ENCODE assay signal across 8 cellular contexts in the genomic region with DNA sequence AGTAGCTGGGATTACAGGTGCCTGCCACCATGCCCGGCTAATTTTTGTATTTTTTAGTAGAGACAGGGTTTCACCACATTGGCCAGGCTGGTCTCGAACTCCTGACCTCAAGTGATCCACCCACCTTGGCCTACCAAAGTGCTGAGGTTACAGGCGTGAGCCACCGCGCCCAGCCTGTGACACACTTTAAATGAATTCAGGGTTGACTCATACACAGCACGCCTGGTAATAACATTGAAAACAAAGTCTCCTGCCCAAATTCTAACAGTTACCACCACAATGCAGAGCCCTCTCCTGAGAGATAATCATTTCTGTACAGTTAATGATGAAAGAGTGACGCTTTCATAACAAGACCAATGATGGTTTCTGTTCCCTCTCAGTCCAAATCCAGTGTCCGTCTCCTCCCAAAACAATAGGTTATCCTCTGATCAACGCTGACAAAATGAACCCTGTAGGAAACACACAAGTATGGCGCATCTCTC. TPM values are rescaled to one million over a fixed set of nuclear protein-coding genes. Genes with fewer than 3 reads are reported as not detected.
DNase-seq lines count a peak whose midpoint lies in the region; ATAC-seq, FAIRE-seq and TF ChIP-seq lines count a peak whose summit lies in the region.
"Not testable (repeated sequence)": the region's sequence is repeated elsewhere in the genome, so short reads cannot be mapped to it uniquely, and the experiment has no call there.

No MANE protein-coding gene starts in this region.

- H3K4me1 Mint-ChIP-seq in stimulated activated memory B cell treated with anti-CD40 and anti-IgM and Interleukin-4, amounts not matched to agents 10 μg/mL and 1 μg/mL and 100 μg/mL, for 72 hours, result peaks cover 37% of the 10 kb centered on the region

- peak overlapping the region; percentile 86 for H3K4me3 Mint-ChIP-seq in stimulated activated memory B cell treated with anti-CD40 and anti-IgM and Interleukin-4, amounts not matched to agents 10 μg/mL and 1 μg/mL and 100 μg/mL, for 72 hours

- not testable (repeated sequence) for ATAC-seq in heart right ventricle
- peak; percentile 65 for ATAC-seq in stimulated activated memory B cell treated with anti-CD40 and anti-IgM and Interleukin-4, amounts not matched to agents 10 μg/mL and 1 μg/mL and 100 μg/mL, for 72 hours

- not testable (repeated sequence) for H3K27me3 Mint-ChIP-seq in stimulated activated memory B cell treated with anti-CD40 and anti-IgM and Interleukin-4, amounts not matched to agents 10 μg/mL and 1 μg/mL and 100 μg/mL, for 72 hours

- H3K27ac ChIP-seq in OCI-LY1 (ENCODE audit: low read depth, low read length, poor library complexity, severe bottlenecking), result peak overlapping the region; percentile 82
- not testable (repeated sequence) for H3K27ac ChIP-seq in heart right ventricle; neural cell (ENCODE audit: low read length)

- H3K9ac ChIP-seq in OCI-LY1 (ENCODE audit: low read length) (peak overlapping the region; percentile 73), neural cell (ENCODE audit: low read length) (peak overlapping the region; percentile 80)

- 73 to 74% methylated on average over 10 of the region's 10 CpGs for whole genome bisulfite sequencing in heart right ventricle, 2 donors

- H4K20me1 ChIP-seq in OCI-LY1 (ENCODE audit: insufficient read depth, low read length); neural cell (ENCODE audit: insufficient read depth): not testable (repeated sequence)

- peaks cover 19% of the 10 kb centered on the region for H3K36me3 Mint-ChIP-seq in stimulated activated memory B cell treated with anti-CD40 and anti-IgM and Interleukin-4, amounts not matched to agents 10 μg/mL and 1 μg/mL and 100 μg/mL, for 72 hours

- DNase-seq in CD1c-positive myeloid dendritic cell (ENCODE audit: extremely low spot score) (peak; percentile 77), HCEC 1CT (peak; percentile 80), bronchial epithelial cell (ENCODE audit: low read depth) (peak; percentile 84)
- DNase-seq in activated CD4-positive, alpha-beta T cell treated with anti-CD3 and anti-CD28 coated beads, Interleukin-2, amount 50 U/mL, for 48 hours, result peak; percentile 65 to 70
- DNase-seq in heart right ventricle, result not testable (repeated sequence)

- peak overlapping the region; percentile 85 for H3K27ac Mint-ChIP-seq in stimulated activated memory B cell treated with anti-CD40 and anti-IgM and Interleukin-4, amounts not matched to agents 10 μg/mL and 1 μg/mL and 100 μg/mL, for 72 hours

- H3K4me3 ChIP-seq in OCI-LY1 (ENCODE audit: low read depth, low read length, poor library complexity, severe bottlenecking) (peak overlapping the region; percentile 84), bronchial epithelial cell (ENCODE audit: low read depth, low read length) (peak overlapping the region; percentile 61), heart right ventricle (peak overlapping the region in 9 of 10 donors; percentile 56 to 99 (median 92)), neural cell (ENCODE audit: low read length) (peak overlapping the region; percentile 89)

- not testable (repeated sequence) for H3K9me2 ChIP-seq in OCI-LY1 (ENCODE audit: low read depth, low read length); neural cell (ENCODE audit: insufficient read depth, low read length)

- not testable (repeated sequence) for H3K27me3 ChIP-seq in OCI-LY1 (ENCODE audit: insufficient read depth, low read length); bronchial epithelial cell (ENCODE audit: control insufficient read depth, insufficient read depth, low read length); heart right ventricle; neural cell (ENCODE audit: insufficient read depth, low read depth, low read length)

- intact Hi-C loops in heart right ventricle (cut with DNase I), result loop anchor here in 7 of 10 donors (5.0 to 10.0 kb wide), 5 partner anchors 91 to 304 kb away; partner anchors contain the start of genes DEPDC5 (in 4 of the 7), PRR14L (in 4 of the 7) and YWHAH (in 3 of the 7)

- not testable (repeated sequence) for FAIRE-seq in bronchial epithelial cell (lab: Jason Lieb, UNC)

- peak overlapping the region; percentile 93 for H3K4me2 ChIP-seq in OCI-LY1 (ENCODE audit: low read length)
- peak overlapping the region; percentile 96 for H3K4me2 ChIP-seq in neural cell (ENCODE audit: low read length)

- TF ChIP-seq RAD21 in neural cell (conservative IDR thresholded peaks at IDR 0.05), result not testable (repeated sequence)

- not testable (repeated sequence) for H3K9me3 Mint-ChIP-seq in stimulated activated memory B cell treated with anti-CD40 and anti-IgM and Interleukin-4, amounts not matched to agents 10 μg/mL and 1 μg/mL and 100 μg/mL, for 72 hours

- H3K4me1 ChIP-seq in OCI-LY1 (ENCODE audit: insufficient read depth, low read length, severe bottlenecking) (peaks cover 34% of the 10 kb centered on the region), heart right ventricle (peaks cover 2 to 20% (median 14%) of the 10 kb centered on the region in 9 donors)

- H2AFZ ChIP-seq in OCI-LY1 (ENCODE audit: low read length); neural cell (ENCODE audit: low read depth, low read length): not testable (repeated sequence)

- TF ChIP-seq CTCF in OCI-LY1 (IDR thresholded peaks at IDR 0.05; ENCODE audit: low read length); bronchial epithelial cell (IDR thresholded peaks at IDR 0.05; ENCODE audit: insufficient read depth, low read length, severe bottlenecking); heart right ventricle (IDR thresholded peaks at IDR 0.05); neural cell (IDR thresholded peaks at IDR 0.05; ENCODE audit: poor library complexity, severe bottlenecking): not testable (repeated sequence)

- H3K79me2 ChIP-seq in OCI-LY1 (ENCODE audit: insufficient read depth, low read length) (peaks cover 47% of the 10 kb centered on the region), neural cell (replicated peaks; ENCODE audit: insufficient read depth, low read length) (peaks cover 44% of the 10 kb centered on the region)

- not testable (repeated sequence) for H3F3A ChIP-seq in OCI-LY1 (ENCODE audit: insufficient read depth, low read length); neural cell (ENCODE audit: insufficient read depth, low read length, poor library complexity, severe bottlenecking)

- H3K9me3 ChIP-seq in OCI-LY1 (ENCODE audit: low read length); heart right ventricle; neural cell (ENCODE audit: low read length): not testable (repeated sequence)

- not testable (repeated sequence) for H3K36me3 ChIP-seq in OCI-LY1 (ENCODE audit: insufficient read depth, low read length); bronchial epithelial cell (ENCODE audit: control insufficient read depth, insufficient read depth, low read length); heart right ventricle; neural cell (ENCODE audit: insufficient read depth, low read length)

- TF ChIP-seq EP300 in neural cell (conservative IDR thresholded peaks at IDR 0.05; ENCODE audit: poor library complexity, severe bottlenecking), result not testable (repeated sequence)

RNA-seq across cellular contexts. Expression of gene PISD, which starts 1.1 kb away (rescaled TPM):
- total RNA-seq in bronchial epithelial cell, result 21.9 and 28.7 TPM in 2 replicates
- 10 to 100 TPM; 16.3 to 30.0 (median 18.7) TPM for total RNA-seq in heart right ventricle
- 10 to 100 TPM; 15.5 to 20.6 TPM for polyA plus RNA-seq in heart right ventricle
- polyA plus RNA-seq in neural cell, result 50.9 and 62.3 TPM in 2 replicates
- polyA minus RNA-seq in neural cell, result 36.3 and 39.9 TPM in 2 replicates
